13 cellular contexts compared by ENCODE assay signal in the genomic region with DNA sequence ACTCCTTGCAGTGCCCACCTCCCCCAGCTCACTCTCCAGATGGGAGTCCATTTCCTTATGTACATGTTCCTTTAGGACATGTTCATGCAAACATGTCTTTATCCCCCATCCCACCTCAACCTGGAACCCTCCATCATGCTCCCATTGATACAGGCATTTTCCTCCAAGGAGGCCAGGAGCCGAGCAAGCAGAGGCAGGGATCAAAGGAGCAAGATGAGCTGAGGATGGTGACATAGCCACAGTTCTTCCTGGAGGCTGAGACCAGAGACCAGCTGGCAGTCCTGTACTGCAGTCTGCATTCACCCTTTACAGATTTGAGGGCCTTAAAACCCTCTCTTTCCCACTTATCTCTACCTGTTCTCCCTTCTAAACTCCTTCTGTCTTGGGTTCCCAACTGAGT. TPM values are rescaled to one million over a fixed set of nuclear protein-coding genes. Genes with fewer than 3 reads are reported as not detected.
"Had no signal": no experiment of that assay in that cellular context is flagged by ENCODE, and none has a peak within 500 bp of the region (broad histone marks: within the 10 kb centered on the region; RNA-seq: fewer than 3 reads in every experiment).

No MANE protein-coding gene starts in this region.

RNA-seq across cellular contexts. Expression of a gene that starts 5.0 kb away (rescaled TPM):
- total RNA-seq: neural crest cell, osteocyte, posterior vena cava, pulmonary artery endothelial cell, smooth muscle cell, subcutaneous adipose tissue had no signal
- polyA plus RNA-seq: naive thymus-derived CD4-positive, alpha-beta T cell; smooth muscle cell had no signal

RNA-seq across cellular contexts. Expression of a gene that starts 19.4 kb away (rescaled TPM):
- total RNA-seq: osteocyte, posterior vena cava, prostate gland, pulmonary artery endothelial cell, right atrium auricular region, thyroid gland, tibial nerve, ureter, vagina had no signal
- polyA plus RNA-seq: naive thymus-derived CD4-positive, alpha-beta T cell had no signal

RNA-seq across cellular contexts. Expression of a gene that starts 39.5 kb away (rescaled TPM):
- total RNA-seq: right atrium auricular region, smooth muscle cell had no signal
- polyA plus RNA-seq: naive thymus-derived CD4-positive, alpha-beta T cell had no signal

RNA-seq across cellular contexts. Expression of a gene that starts 48.5 kb away (rescaled TPM):
- total RNA-seq: posterior vena cava, pulmonary artery endothelial cell, right atrium auricular region, smooth muscle cell, subcutaneous adipose tissue had no signal
